Comparison of ENCODE assay signal across 8 cellular contexts in genomic region chr12:57458665-57459054, GRCh38. TPM values are rescaled to one million over a fixed set of nuclear protein-coding genes. Genes with fewer than 3 reads are reported as not detected.
DNase-seq lines count a peak whose midpoint lies in the region; ATAC-seq and TF ChIP-seq lines count a peak whose summit lies in the region.

No MANE protein-coding gene starts in this region.

- H3K27me3 Mint-ChIP-seq in naive thymus-derived CD8-positive, alpha-beta T cell, result peaks cover 0 to 3% (median 0%) of the 10 kb centered on the region in 5 donors

- H3K36me3 ChIP-seq in KOPT-K1 (ENCODE audit: insufficient read depth, low read length), result no peaks in the 10 kb centered on the region

- peaks cover 32 to 64% (median 44%) of the 10 kb centered on the region in 4 donors for H3K4me1 Mint-ChIP-seq in naive thymus-derived CD8-positive, alpha-beta T cell

- TF ChIP-seq CTCF in AG09309 (IDR thresholded peaks at IDR 0.05; ENCODE audit: control insufficient read depth, insufficient read depth, low read depth, low read length, missing control alignments), result no peak

- no peaks in the 10 kb centered on the region for H3K9me3 Mint-ChIP-seq in naive thymus-derived CD8-positive, alpha-beta T cell

- no peak for DNase-seq in AG09309 (ENCODE audit: low read depth)
- DNase-seq in naive thymus-derived CD8-positive, alpha-beta T cell, result no peak
- no peak for DNase-seq in GOT3 (lab: John Stamatoyannopoulos, UW)
- DNase-seq in MV-4-11 (lab: John Stamatoyannopoulos, UW), result no peak
- no peak for DNase-seq in HuH-7 (ENCODE audit: low spot score)

- no peaks in the 10 kb centered on the region for H3K9me3 ChIP-seq in KOPT-K1 (ENCODE audit: insufficient read depth, low read length, poor library complexity, severe bottlenecking)

- H3K4me3 ChIP-seq in AG09309 (ENCODE audit: control insufficient read depth, low read depth, low read length), result peak overlapping the region; percentile 79

- H3K27ac Mint-ChIP-seq in naive thymus-derived CD8-positive, alpha-beta T cell, result peak overlapping the region; percentile 92 to 99 (median 97)

- peak overlapping the region; percentile 80 to 99 (median 96) for H3K4me3 Mint-ChIP-seq in naive thymus-derived CD8-positive, alpha-beta T cell

- no peaks in the 10 kb centered on the region for H3K36me3 Mint-ChIP-seq in naive thymus-derived CD8-positive, alpha-beta T cell

- no peak for ATAC-seq in naive thymus-derived CD8-positive, alpha-beta T cell
- no peak for ATAC-seq in GM18502 (IDR thresholded peaks at IDR 0.05; ENCODE audit: poor library complexity, unreplicated experiment)

- peak overlapping the region; percentile 48 for H3K27ac ChIP-seq in KOPT-K1 (ENCODE audit: low read depth, low read length, poor library complexity, severe bottlenecking)
- peak overlapping the region; percentile 84 for H3K27ac ChIP-seq in cingulate gyrus (ENCODE audit: low read depth, low read length)

- POLR2A ChIA-PET in naive thymus-derived CD8-positive, alpha-beta T cell (lab: Charles Lee), result interaction anchor here (0.5 to 7.5 kb wide), 18 partner anchors 11 to 906 kb away, joined by 3 to 133 read pairs (median 4); partner anchors contain the start of genes ARHGAP9, ARHGEF25, B4GALNT1 and DDIT3

RNA-seq across cellular contexts. Expression of gene GLI1, which starts 0.9 kb away (rescaled TPM):
- total RNA-seq in naive thymus-derived CD8-positive, alpha-beta T cell, result 1 to 10 TPM; 1.9 to 2.7 TPM
- polyA plus RNA-seq in naive thymus-derived CD8-positive, alpha-beta T cell, result not detected

RNA-seq across cellular contexts. Expression of gene INHBE, which starts 3.6 kb away (rescaled TPM):
- not detected for total RNA-seq in naive thymus-derived CD8-positive, alpha-beta T cell
- polyA plus RNA-seq in naive thymus-derived CD8-positive, alpha-beta T cell, result under 1 TPM in 1 of 3 donors, not detected in 2; 0.16 TPM

RNA-seq across cellular contexts. Expression of gene ARHGAP9, which starts 21.0 kb away (rescaled TPM):
- total RNA-seq in naive thymus-derived CD8-positive, alpha-beta T cell, result 100 to 1,000 TPM; 287 to 291 TPM
- polyA plus RNA-seq in naive thymus-derived CD8-positive, alpha-beta T cell, result 100 to 1,000 TPM; 136 to 240 (median 150) TPM

RNA-seq across cellular contexts. Expression of gene INHBC, which starts 24.1 kb away (rescaled TPM):
- total RNA-seq in naive thymus-derived CD8-positive, alpha-beta T cell, result under 1 TPM; 0.18 to 0.19 TPM
- not detected for polyA plus RNA-seq in naive thymus-derived CD8-positive, alpha-beta T cell

RNA-seq across cellular contexts. Expression of gene R3HDM2, which starts 27.8 kb away (rescaled TPM):
- total RNA-seq in naive thymus-derived CD8-positive, alpha-beta T cell, result 100 to 1,000 TPM; 104 to 115 TPM
- polyA plus RNA-seq in naive thymus-derived CD8-positive, alpha-beta T cell, result 10 to 100 TPM in 1 of 3 donors, 1 to 10 TPM in 2; 5.4 to 17.3 (median 7.4) TPM
